In genomic region chr10:131881104-131881880, GRCh38 we compare ENCODE assay signal across 23 cellular contexts.
"Had no signal": no experiment of that assay in that cellular context is flagged by ENCODE, and none has a peak within 500 bp of the region (broad histone marks: within the 10 kb centered on the region; RNA-seq: fewer than 3 reads in every experiment).

No MANE protein-coding gene starts in this region.

- H3K27ac ChIP-seq: coronary artery, esophagus squamous epithelium, gastrocnemius medialis, neural progenitor cell, skin epidermis, testis had no signal

- H3K27ac Mint-ChIP-seq: activated CD4-positive, alpha-beta memory T cell treated with anti-CD3 and anti-CD28 coated beads, Interleukin-2, amount 10 ng/mL, durations not matched to agents 7 days and 5 days; activated naive CD4-positive, alpha-beta T cell treated with anti-CD3 and anti-CD28 coated beads, Interleukin-2, amount 10 ng/mL, durations not matched to agents 7 days and 5 days; activated T-cell treated with anti-CD3 and anti-CD28 coated beads, Interleukin-2, amount 50 U/mL, for 72 hours; mesothelial cell of epicardium; naive thymus-derived CD8-positive, alpha-beta T cell; neural progenitor cell; T-cell; type B pancreatic cell had no signal

- DNase-seq: activated CD4-positive, alpha-beta memory T cell treated with anti-CD3 and anti-CD28 coated beads, Interleukin-2, amount 10 ng/mL, durations not matched to agents 7 days and 5 days; activated CD4-positive, alpha-beta T cell treated with anti-CD3 and anti-CD28 coated beads for 4 hours; activated CD4-positive, CD25-positive, alpha-beta regulatory T cell; activated effector memory CD4-positive, alpha-beta T cell treated with Interleukin-2 at 50 U/mL for 16 hours; activated naive CD4-positive, alpha-beta T cell treated with anti-CD3 and anti-CD28 coated beads, Interleukin-2, amount 10 ng/mL, durations not matched to agents 7 days and 5 days; activated T-cell treated with anti-CD3 and anti-CD28 coated beads, Interleukin-2, amount 50 U/mL, for 72 hours; amygdala; esophagus squamous epithelium; gastrocnemius medialis; hypothalamus; left ventricle myocardium superior; mammary epithelial cell; stimulated activated CD4-positive, alpha-beta T cell treated with anti-CD3 and anti-CD28 coated beads, Interleukin-2, amount 100 ng/mL, for 48 hours; stimulated activated CD8-positive, alpha-beta memory T cell treated with anti-CD3 and anti-CD28 coated beads, Interleukin-4, amount 100 ng/mL, for 48 hours; stimulated activated naive CD4-positive, alpha-beta T cell; T-cell; testis had no signal

- H3K36me3 Mint-ChIP-seq: activated naive CD4-positive, alpha-beta T cell treated with anti-CD3 and anti-CD28 coated beads, Interleukin-2, amount 10 ng/mL, durations not matched to agents 7 days and 5 days; mesothelial cell of epicardium; T-cell; type B pancreatic cell had no signal

- H3K9ac ChIP-seq: neural progenitor cell had no signal

- H2AFZ ChIP-seq: neural progenitor cell had no signal

- H3K27me3 ChIP-seq: gastrocnemius medialis, neural progenitor cell, testis had no signal

- H3K4me2 ChIP-seq: neural progenitor cell had no signal

- H3K9me3 Mint-ChIP-seq: activated CD4-positive, alpha-beta memory T cell treated with anti-CD3 and anti-CD28 coated beads, Interleukin-2, amount 10 ng/mL, durations not matched to agents 7 days and 5 days; activated T-cell treated with anti-CD3 and anti-CD28 coated beads, Interleukin-2, amount 50 U/mL, for 72 hours; T-cell; type B pancreatic cell had no signal

- H3K4me1 ChIP-seq: gastrocnemius medialis, neural progenitor cell, testis had no signal

- H3K9me3 ChIP-seq: esophagus squamous epithelium, gastrocnemius medialis, testis had no signal

- H3K4me3 Mint-ChIP-seq: activated CD4-positive, alpha-beta memory T cell treated with anti-CD3 and anti-CD28 coated beads, Interleukin-2, amount 10 ng/mL, durations not matched to agents 7 days and 5 days; activated naive CD4-positive, alpha-beta T cell treated with anti-CD3 and anti-CD28 coated beads, Interleukin-2, amount 10 ng/mL, durations not matched to agents 7 days and 5 days; activated T-cell treated with anti-CD3 and anti-CD28 coated beads, Interleukin-2, amount 50 U/mL, for 72 hours; mesothelial cell of epicardium; naive thymus-derived CD8-positive, alpha-beta T cell; neural progenitor cell; T-cell; type B pancreatic cell had no signal

- ATAC-seq: activated T-cell treated with anti-CD3 and anti-CD28 coated beads, Interleukin-2, amount 50 U/mL, for 72 hours; gastrocnemius medialis; left ventricle myocardium superior; naive thymus-derived CD8-positive, alpha-beta T cell; T-cell had no signal
